ENCODE assay signal across 1 cellular context in the genomic region with DNA sequence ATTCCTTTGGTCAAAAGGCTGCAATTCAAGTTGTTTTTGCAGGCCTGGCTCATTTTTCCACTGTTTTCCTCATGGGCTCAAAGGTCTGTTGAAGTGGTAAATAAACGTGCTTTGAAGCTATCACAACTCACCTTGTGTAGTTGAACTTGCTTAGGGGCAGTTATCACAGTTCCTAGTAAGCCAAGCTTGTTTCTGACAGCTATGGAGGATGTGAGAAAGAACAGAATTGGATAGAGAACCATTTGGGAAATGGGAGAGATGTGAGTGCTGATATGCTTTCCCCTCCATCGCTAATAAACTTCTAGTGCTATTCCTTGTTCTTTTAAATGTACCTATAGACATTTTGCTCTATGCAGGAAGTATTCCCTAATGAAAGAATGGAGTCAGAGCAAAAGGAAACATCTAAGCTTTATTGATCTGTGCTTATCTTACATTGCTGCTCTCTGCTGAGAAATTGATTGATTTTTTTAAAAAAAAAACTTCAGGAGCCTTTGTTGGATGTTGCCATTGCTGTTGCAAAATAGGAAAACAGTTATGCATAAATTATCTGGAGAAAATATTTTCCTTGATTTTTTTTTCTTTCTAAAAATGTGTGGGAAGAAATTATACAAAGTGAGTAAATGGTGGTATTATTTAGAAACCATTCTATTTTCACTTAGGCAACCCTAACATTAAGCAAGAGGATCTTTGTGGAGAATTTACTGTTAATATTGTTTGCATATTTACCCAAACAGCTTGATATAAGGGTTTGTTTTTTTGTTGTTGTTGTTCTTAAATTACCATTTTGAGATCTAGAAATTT.
A peak's percentile ranks its signal among the peaks of the same experiment; 100 is the strongest.
TF ChIP-seq lines count a peak whose summit lies in the region.

No MANE protein-coding gene starts in this region.

TF ChIP-seq in HepG2, 621 proteins besides CTCF, POLR2A, EP300 and RAD21 (continued from another document and continues in another):
- TF ChIP-seq FOXP1 (IDR thresholded peaks at IDR 0.05): peak; percentile 52
- TF ChIP-seq FOXP1 (CRISPR knock-in tag; IDR thresholded peaks at IDR 0.05): peak; percentile 94
- TF ChIP-seq SNAPC2 (CRISPR knock-in tag; IDR thresholded peaks at IDR 0.05): no peak
- no peak for TF ChIP-seq MED13 (CRISPR knock-in tag; IDR thresholded peaks at IDR 0.05)
- no peak for TF ChIP-seq ZNF687 (CRISPR knock-in tag; IDR thresholded peaks at IDR 0.05)
- no peak for TF ChIP-seq ZNF746 (CRISPR knock-in tag; IDR thresholded peaks at IDR 0.05)
- TF ChIP-seq ZNF124 (CRISPR knock-in tag; IDR thresholded peaks at IDR 0.05): 0 out of 2 replicates have a peak, but pooled peaks have one; percentile 40
- TF ChIP-seq, protein P1, sequence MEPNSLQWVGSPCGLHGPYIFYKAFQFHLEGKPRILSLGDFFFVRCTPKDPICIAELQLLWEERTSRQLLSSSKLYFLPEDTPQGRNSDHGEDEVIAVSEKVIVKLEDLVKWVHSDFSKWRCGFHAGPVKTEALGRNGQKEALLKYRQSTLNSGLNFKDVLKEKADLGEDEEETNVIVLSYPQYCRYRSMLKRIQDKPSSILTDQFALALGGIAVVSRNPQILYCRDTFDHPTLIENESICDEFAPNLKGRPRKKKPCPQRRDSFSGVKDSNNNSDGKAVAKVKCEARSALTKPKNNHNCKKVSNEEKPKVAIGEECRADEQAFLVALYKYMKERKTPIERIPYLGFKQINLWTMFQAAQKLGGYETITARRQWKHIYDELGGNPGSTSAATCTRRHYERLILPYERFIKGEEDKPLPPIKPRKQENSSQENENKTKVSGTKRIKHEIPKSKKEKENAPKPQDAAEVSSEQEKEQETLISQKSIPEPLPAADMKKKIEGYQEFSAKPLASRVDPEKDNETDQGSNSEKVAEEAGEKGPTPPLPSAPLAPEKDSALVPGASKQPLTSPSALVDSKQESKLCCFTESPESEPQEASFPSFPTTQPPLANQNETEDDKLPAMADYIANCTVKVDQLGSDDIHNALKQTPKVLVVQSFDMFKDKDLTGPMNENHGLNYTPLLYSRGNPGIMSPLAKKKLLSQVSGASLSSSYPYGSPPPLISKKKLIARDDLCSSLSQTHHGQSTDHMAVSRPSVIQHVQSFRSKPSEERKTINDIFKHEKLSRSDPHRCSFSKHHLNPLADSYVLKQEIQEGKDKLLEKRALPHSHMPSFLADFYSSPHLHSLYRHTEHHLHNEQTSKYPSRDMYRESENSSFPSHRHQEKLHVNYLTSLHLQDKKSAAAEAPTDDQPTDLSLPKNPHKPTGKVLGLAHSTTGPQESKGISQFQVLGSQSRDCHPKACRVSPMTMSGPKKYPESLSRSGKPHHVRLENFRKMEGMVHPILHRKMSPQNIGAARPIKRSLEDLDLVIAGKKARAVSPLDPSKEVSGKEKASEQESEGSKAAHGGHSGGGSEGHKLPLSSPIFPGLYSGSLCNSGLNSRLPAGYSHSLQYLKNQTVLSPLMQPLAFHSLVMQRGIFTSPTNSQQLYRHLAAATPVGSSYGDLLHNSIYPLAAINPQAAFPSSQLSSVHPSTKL (CRISPR knock-in tag; IDR thresholded peaks at IDR 0.05): peak; percentile 95
- TF ChIP-seq TCF7L2 (IDR thresholded peaks at IDR 0.05; ENCODE audit: low read depth, low read length): peak; percentile 46; the same call in 1 of the 2 replicates
- TF ChIP-seq ZMYM3 (CRISPR knock-in tag; IDR thresholded peaks at IDR 0.05): no peak
- TF ChIP-seq ZNF17 (CRISPR knock-in tag; IDR thresholded peaks at IDR 0.05): no peak
- TF ChIP-seq, protein P2, sequence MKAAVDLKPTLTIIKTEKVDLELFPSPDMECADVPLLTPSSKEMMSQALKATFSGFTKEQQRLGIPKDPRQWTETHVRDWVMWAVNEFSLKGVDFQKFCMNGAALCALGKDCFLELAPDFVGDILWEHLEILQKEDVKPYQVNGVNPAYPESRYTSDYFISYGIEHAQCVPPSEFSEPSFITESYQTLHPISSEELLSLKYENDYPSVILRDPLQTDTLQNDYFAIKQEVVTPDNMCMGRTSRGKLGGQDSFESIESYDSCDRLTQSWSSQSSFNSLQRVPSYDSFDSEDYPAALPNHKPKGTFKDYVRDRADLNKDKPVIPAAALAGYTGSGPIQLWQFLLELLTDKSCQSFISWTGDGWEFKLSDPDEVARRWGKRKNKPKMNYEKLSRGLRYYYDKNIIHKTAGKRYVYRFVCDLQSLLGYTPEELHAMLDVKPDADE (CRISPR knock-in tag; IDR thresholded peaks at IDR 0.05): no peak
- TF ChIP-seq RERE (CRISPR knock-in tag; IDR thresholded peaks at IDR 0.05; ENCODE audit: low read depth): peak; percentile 79
- peak; percentile 89 for TF ChIP-seq GATAD2A (CRISPR knock-in tag; IDR thresholded peaks at IDR 0.05)
- TF ChIP-seq SALL1 (CRISPR knock-in tag; IDR thresholded peaks at IDR 0.05): peak; percentile 65; the same call in 1 of the 2 replicates
- 0 out of 2 replicates have a peak, but pooled peaks have one; percentile 16 for TF ChIP-seq KDM1A (CRISPR knock-in tag; IDR thresholded peaks at IDR 0.05)
- peak; percentile 68 for TF ChIP-seq GFI1 (CRISPR knock-in tag; IDR thresholded peaks at IDR 0.05; ENCODE audit: borderline replicate concordance)
- TF ChIP-seq IKZF5 (CRISPR knock-in tag; IDR thresholded peaks at IDR 0.05): peak; percentile 64; the same call in 1 of the 2 replicates
- TF ChIP-seq SIX1 (CRISPR knock-in tag; IDR thresholded peaks at IDR 0.05; ENCODE audit: borderline replicate concordance): peak; percentile 59; the same call in 1 of the 2 replicates
- 0 out of 4 replicates have a peak, but pooled peaks of 1 of the 2 experiments have one; percentile 52 for TF ChIP-seq KLF16 (CRISPR knock-in tag; IDR thresholded peaks at IDR 0.05)
- TF ChIP-seq THAP9 (CRISPR knock-in tag; IDR thresholded peaks at IDR 0.05; ENCODE audit: borderline replicate concordance): no peak
- TF ChIP-seq MEIS2 (CRISPR knock-in tag; IDR thresholded peaks at IDR 0.05): peak; percentile 83
- peak; percentile 67; the same call in 1 of the 2 replicates for TF ChIP-seq THRA (CRISPR knock-in tag; IDR thresholded peaks at IDR 0.05; ENCODE audit: borderline replicate concordance)
- TF ChIP-seq SALL2 (CRISPR knock-in tag; IDR thresholded peaks at IDR 0.05): no peak
- TF ChIP-seq ZNF775 (CRISPR knock-in tag; IDR thresholded peaks at IDR 0.05; ENCODE audit: borderline replicate concordance): no peak
- TF ChIP-seq NCOA2 (CRISPR knock-in tag; IDR thresholded peaks at IDR 0.05): peak; percentile 80
- 0 out of 2 replicates have a peak, but pooled peaks have one; percentile 53 for TF ChIP-seq ZNF878 (CRISPR knock-in tag; IDR thresholded peaks at IDR 0.05)
